In genomic region chr2:225020157-225020864, GRCh38 we compare ENCODE assay signal across 3 cellular contexts.
TF ChIP-seq lines count a peak whose summit lies in the region.

No MANE protein-coding gene starts in this region.

TF ChIP-seq in SK-N-SH treated with all-trans-retinoic acid at 6 μM for 48 hours, 23 proteins besides CTCF, POLR2A, EP300 and RAD21 (continued from another document):
- no peak for TF ChIP-seq ARNTL (CRISPR knock-in tag; IDR thresholded peaks at IDR 0.05; ENCODE audit: borderline replicate concordance, low read depth)
- no peak for TF ChIP-seq RARB (CRISPR knock-in tag; IDR thresholded peaks at IDR 0.05)
- TF ChIP-seq GLIS3 (CRISPR knock-in tag; IDR thresholded peaks at IDR 0.05), result no peak
- TF ChIP-seq ISL1 (CRISPR knock-in tag; IDR thresholded peaks at IDR 0.05), result no peak
- TF ChIP-seq TCF4 (CRISPR knock-in tag; IDR thresholded peaks at IDR 0.05; ENCODE audit: borderline replicate concordance), result no peak

TF ChIP-seq in SK-N-SH, 30 proteins besides CTCF, POLR2A, EP300 and RAD21:
- TF ChIP-seq PBX3 (IDR thresholded peaks at IDR 0.05) (no peak), FOXM1 (IDR thresholded peaks at IDR 0.05; ENCODE audit: low read depth) (no peak), USF2 (IDR thresholded peaks at IDR 0.05; ENCODE audit: borderline replicate concordance, low read depth, low read length) (no peak), NFIC (IDR thresholded peaks at IDR 0.05; ENCODE audit: borderline replicate concordance) (no peak), FOSL2 (IDR thresholded peaks at IDR 0.05; ENCODE audit: borderline replicate concordance, low read depth) (no peak), CHD2 (IDR thresholded peaks at IDR 0.05; ENCODE audit: low read length, partially characterized antibody) (no peak), IRF3 (IDR thresholded peaks at IDR 0.05; ENCODE audit: low read depth, low read length) (no peak), USF1 (IDR thresholded peaks at IDR 0.05; ENCODE audit: borderline replicate concordance, low read depth) (no peak), GABPA (IDR thresholded peaks at IDR 0.05; ENCODE audit: low read depth) (no peak), MAX (IDR thresholded peaks at IDR 0.05; ENCODE audit: low read depth) (no peak), REST (IDR thresholded peaks at IDR 0.05; ENCODE audit: low read depth, low read length) (no peak)

TF ChIP-seq in IMR-90, 13 proteins besides CTCF, POLR2A, EP300 and RAD21 (continued from another document):
- peak; percentile 56 for TF ChIP-seq CEBPB (IDR thresholded peaks at IDR 0.05; ENCODE audit: low read depth, low read length)
TF ChIP-seq in IMR-90: peak in this region for 1.
